In genomic region chr10:14751576-14752330, GRCh38 we compare ENCODE assay signal across 8 cellular contexts. TPM values are rescaled to one million over a fixed set of nuclear protein-coding genes. Genes with fewer than 3 reads are reported as not detected.
DNase-seq lines count a peak whose midpoint lies in the region; ATAC-seq and FAIRE-seq lines count a peak whose summit lies in the region.

No MANE protein-coding gene starts in this region.

- no CpG with 5 or more reads among the region's 9 CpGs for WGBS in iPS DF 6.9 (ENCODE audit: insufficient coverage, insufficient read length)

- no peak for FAIRE-seq in urothelium cell line (lab: Jason Lieb, UNC)

- H3K27me3 Mint-ChIP-seq in T-helper 17 cell, result no peaks in the 10 kb centered on the region

- no peaks in the 10 kb centered on the region for H3K9me3 ChIP-seq in T-helper 17 cell (ENCODE audit: control insufficient read depth, low read length, poor library complexity, severe bottlenecking)
- no peaks in the 10 kb centered on the region for H3K9me3 ChIP-seq in iPS DF 6.9 (ENCODE audit: control insufficient read depth, insufficient read depth, low read length)
- H3K9me3 ChIP-seq in subcutaneous abdominal adipose tissue (ENCODE audit: control insufficient read depth in 5 of 5, low read length in 5 of 5), result no peaks in the 10 kb centered on the region
- H3K9me3 ChIP-seq in HAP-1, result no peaks in the 10 kb centered on the region

- no peaks in the 10 kb centered on the region for H3K27me3 ChIP-seq in iPS DF 6.9 (ENCODE audit: control insufficient read depth, insufficient read depth, low read length)
- H3K27me3 ChIP-seq in subcutaneous abdominal adipose tissue (ENCODE audit: control insufficient read depth in 5 of 5, insufficient read depth in 4 of 5, low read length in 5 of 5), result no peaks in the 10 kb centered on the region
- 0 out of 2 replicates have a peak, but pooled peaks cover 3% of the 10 kb centered on the region for H3K27me3 ChIP-seq in HAP-1 (ENCODE audit: low read depth)

- no peak overlapping the region for H3K4me3 Mint-ChIP-seq in T-helper 17 cell

- no peak overlapping the region for H3K4me3 ChIP-seq in iPS DF 6.9 (ENCODE audit: low read length)
- H3K4me3 ChIP-seq in subcutaneous abdominal adipose tissue (ENCODE audit: low read depth in 1 of 5, low read length in 5 of 5), result peak overlapping the region in 4 of 5 donors; percentile 8 to 48 (median 34)
- H3K4me3 ChIP-seq in HAP-1, result no peak overlapping the region

- H3K4me1 Mint-ChIP-seq in T-helper 17 cell, result no peaks in the 10 kb centered on the region

- H3K9ac ChIP-seq in subcutaneous abdominal adipose tissue (ENCODE audit: low read length in 5 of 5), result peak overlapping the region; percentile 36 to 72 (median 56)

- no peaks in the 10 kb centered on the region for H3K36me3 Mint-ChIP-seq in T-helper 17 cell (ENCODE audit: low read depth)

- in situ Hi-C loops in HAP-1 (cut with MboI; ENCODE audit: low sequenced_read_pairs), result no loop called here

- H3K27ac ChIP-seq in iPS DF 6.9 (ENCODE audit: low read length), result no peak overlapping the region
- H3K27ac ChIP-seq in subcutaneous abdominal adipose tissue (ENCODE audit: low read depth, low read length), result peak overlapping the region; percentile 98

- H3K36me3 ChIP-seq in iPS DF 6.9 (ENCODE audit: control insufficient read depth, insufficient read depth, low read length) (no peaks in the 10 kb centered on the region), subcutaneous abdominal adipose tissue (ENCODE audit: control insufficient read depth in 5 of 5, insufficient read depth in 5 of 5, low read length in 5 of 5) (no peaks in the 10 kb centered on the region), HAP-1 (replicated peaks) (no peaks in the 10 kb centered on the region)

- H3K4me1 ChIP-seq in iPS DF 6.9 (ENCODE audit: control insufficient read depth, insufficient read depth, low read length) (no peaks in the 10 kb centered on the region), subcutaneous abdominal adipose tissue (ENCODE audit: control insufficient read depth in 5 of 5, insufficient read depth in 5 of 5, low read length in 5 of 5) (peaks cover 24 to 45% (median 43%) of the 10 kb centered on the region in 5 donors), HAP-1 (no peaks in the 10 kb centered on the region)

- peak; percentile 57 for ATAC-seq in T-helper 17 cell

- DNase-seq in H4 (ENCODE audit: low spot score) (peak; percentile 3), T-helper 17 cell (no peak), iPS DF 6.9 (ENCODE audit: low read depth, low spot score) (peak; percentile 1), HAP-1 (ENCODE audit: low spot score in 2 of 2) (no peak), GF-D8 (lab: John Stamatoyannopoulos, UW) (no peak), urothelium cell line (ENCODE audit: low spot score) (no peak), kidney glomerular epithelial cell (lab: John Stamatoyannopoulos, UW) (no peak)

- no peak overlapping the region for H3K27ac Mint-ChIP-seq in T-helper 17 cell

RNA-seq across cellular contexts. Expression of gene FAM107B, which starts 22.9 kb away (rescaled TPM):
- total RNA-seq in H4 (2014; rRNA removed; shearing (Covaris generic)), result 10.0 and 16.2 TPM in 2 replicates
- total RNA-seq in T-helper 17 cell, result 100 to 1,000 TPM; 258 to 399 TPM

Comparison
In these comparisons a context has a peak if more than half of its experiments do, and no peak if none do; other contexts are left out.
1. DNase-seq: peak in H4 (single experiment) and iPS DF 6.9 (single experiment); none in T-helper 17 cell (0 of 3), HAP-1 (0 of 2), GF-D8 (single experiment), urothelium cell line (single experiment) and kidney glomerular epithelial cell (single experiment).
2. H3K4me3 ChIP-seq: peak in subcutaneous abdominal adipose tissue (4 of 5); none in iPS DF 6.9 (single experiment) and HAP-1 (single experiment).
3. RNA of gene FAM107B, which starts 22.9 kb away (total RNA-seq): 258 to 399 TPM in T-helper 17 cell; 10.0 to 16.2 TPM in H4; every median in the first group is over 10 times any median in the second.